ENCODE assay signal across 35 cellular contexts in genomic region chr12:112346194-112346593, GRCh38.
"Had no signal": no experiment of that assay in that cellular context is flagged by ENCODE, and none has a peak within 500 bp of the region (broad histone marks: within the 10 kb centered on the region; RNA-seq: fewer than 3 reads in every experiment).

No MANE protein-coding gene starts in this region.

- H3K36me3 ChIP-seq: breast epithelium, esophagus muscularis mucosa, left ventricle myocardium inferior, pancreas, prostate gland, sigmoid colon, upper lobe of right lung had no signal

- H3K27me3 Mint-ChIP-seq: activated naive CD8-positive, alpha-beta T cell treated with anti-CD3 and anti-CD28 coated beads, Interleukin-2, amount 50 U/mL, for 24 hours; central memory CD8-positive, alpha-beta T cell; dendritic cell treated with granulocyte-macrophage colony-stimulating factor and Interleukin-4, amounts not matched to agents 40 ng/mL and 50 ng/mL, for 4 days; naive thymus-derived CD4-positive, alpha-beta T cell; stimulated activated memory B cell treated with anti-CD40 and anti-IgM and Interleukin-4, amounts not matched to agents 10 μg/mL and 1 μg/mL and 100 μg/mL, for 72 hours; stimulated activated naive CD8-positive, alpha-beta T cell treated with anti-CD3 and anti-CD28 coated beads, Interleukin-15, amount 100 ng/mL, for 72 hours had no signal

- H3K4me3 Mint-ChIP-seq: activated naive CD8-positive, alpha-beta T cell treated with anti-CD3 and anti-CD28 coated beads, Interleukin-2, amount 50 U/mL, for 24 hours; activated T-helper 1 cell treated with anti-CD3 and anti-CD28 coated beads, Interleukin-12 subunit alpha, Interleukin-12 subunit beta, Interleukin-2, Interleukin-4 antibody, amounts not matched to agents 30 ng/mL and 10 ng/mL and 1 ng/mL, durations not matched to agents 14 hours and 24 hours and 36 hours; central memory CD8-positive, alpha-beta T cell; dendritic cell treated with granulocyte-macrophage colony-stimulating factor and Interleukin-4, amounts not matched to agents 40 ng/mL and 50 ng/mL, for 4 days; naive thymus-derived CD4-positive, alpha-beta T cell; neural crest cell; stimulated activated memory B cell treated with anti-CD40 and anti-IgM and Interleukin-4, amounts not matched to agents 10 μg/mL and 1 μg/mL and 100 μg/mL, for 72 hours; stimulated activated naive CD8-positive, alpha-beta T cell treated with anti-CD3 and anti-CD28 coated beads, Interleukin-15, amount 100 ng/mL, for 72 hours; T-helper 1 cell treated with Interleukin-12 subunit alpha and Interleukin-12 subunit beta and Interleukin-4 antibody, amounts not matched to agents 30 μg/mL and 1 μg/mL, for 36 hours had no signal

- ATAC-seq: activated CD4-positive, CD25-positive, alpha-beta regulatory T cell treated with anti-CD3 and anti-CD28 coated beads, Interleukin-2, amount 50 U/mL, for 24 hours; activated naive CD8-positive, alpha-beta T cell treated with anti-CD3 and anti-CD28 coated beads, Interleukin-2, amount 50 U/mL, for 24 hours; naive thymus-derived CD4-positive, alpha-beta T cell; pancreas; stimulated activated memory B cell treated with anti-CD40 and anti-IgM and Interleukin-4, amounts not matched to agents 10 μg/mL and 1 μg/mL and 100 μg/mL, for 72 hours; stimulated activated naive CD8-positive, alpha-beta T cell treated with anti-CD3 and anti-CD28 coated beads, Interleukin-15, amount 100 ng/mL, for 72 hours; upper lobe of right lung had no signal

- H3K27ac ChIP-seq: breast epithelium, esophagus muscularis mucosa, hepatocyte, left ventricle myocardium inferior, pancreas, prostate gland, sigmoid colon, upper lobe of right lung, VCaP had no signal

- H3K27ac Mint-ChIP-seq: activated naive CD8-positive, alpha-beta T cell treated with anti-CD3 and anti-CD28 coated beads, Interleukin-2, amount 50 U/mL, for 24 hours; activated T-helper 1 cell treated with anti-CD3 and anti-CD28 coated beads, Interleukin-12 subunit alpha, Interleukin-12 subunit beta, Interleukin-2, Interleukin-4 antibody, amounts not matched to agents 30 ng/mL and 10 ng/mL and 1 ng/mL, durations not matched to agents 14 hours and 24 hours and 36 hours; dendritic cell treated with granulocyte-macrophage colony-stimulating factor and Interleukin-4, amounts not matched to agents 40 ng/mL and 50 ng/mL, for 4 days; naive thymus-derived CD4-positive, alpha-beta T cell; stimulated activated memory B cell treated with anti-CD40 and anti-IgM and Interleukin-4, amounts not matched to agents 10 μg/mL and 1 μg/mL and 100 μg/mL, for 72 hours; stimulated activated naive CD8-positive, alpha-beta T cell treated with anti-CD3 and anti-CD28 coated beads, Interleukin-15, amount 100 ng/mL, for 72 hours; T-helper 1 cell treated with Interleukin-12 subunit alpha and Interleukin-12 subunit beta and Interleukin-4 antibody, amounts not matched to agents 30 μg/mL and 1 μg/mL, for 36 hours had no signal

- H2AFZ ChIP-seq: hepatocyte had no signal

- H3K27me3 ChIP-seq: breast epithelium, esophagus muscularis mucosa, hepatocyte, pancreas, sigmoid colon, upper lobe of right lung had no signal

- H3K4me1 ChIP-seq: breast epithelium, prostate gland, upper lobe of right lung had no signal

- H3K4me3 ChIP-seq: breast epithelium, esophagus muscularis mucosa, hepatocyte, left ventricle myocardium inferior, lung, pancreas, prostate gland, sigmoid colon, upper lobe of right lung had no signal

- H3K4me2 ChIP-seq: hepatocyte had no signal

- H3K9me3 Mint-ChIP-seq: activated naive CD8-positive, alpha-beta T cell treated with anti-CD3 and anti-CD28 coated beads, Interleukin-2, amount 50 U/mL, for 24 hours; activated T-helper 1 cell treated with anti-CD3 and anti-CD28 coated beads, Interleukin-12 subunit alpha, Interleukin-12 subunit beta, Interleukin-2, Interleukin-4 antibody, amounts not matched to agents 30 ng/mL and 10 ng/mL and 1 ng/mL, durations not matched to agents 14 hours and 24 hours and 36 hours; central memory CD8-positive, alpha-beta T cell; dendritic cell treated with granulocyte-macrophage colony-stimulating factor and Interleukin-4, amounts not matched to agents 40 ng/mL and 50 ng/mL, for 4 days; naive thymus-derived CD4-positive, alpha-beta T cell; neural crest cell; stimulated activated memory B cell treated with anti-CD40 and anti-IgM and Interleukin-4, amounts not matched to agents 10 μg/mL and 1 μg/mL and 100 μg/mL, for 72 hours; stimulated activated naive CD8-positive, alpha-beta T cell treated with anti-CD3 and anti-CD28 coated beads, Interleukin-15, amount 100 ng/mL, for 72 hours; T-helper 1 cell treated with Interleukin-12 subunit alpha and Interleukin-12 subunit beta and Interleukin-4 antibody, amounts not matched to agents 30 μg/mL and 1 μg/mL, for 36 hours had no signal

- H3K9me3 ChIP-seq: breast epithelium, esophagus muscularis mucosa, left ventricle myocardium inferior, pancreas, prostate gland, sigmoid colon, upper lobe of right lung had no signal

- DNase-seq: activated CD4-positive, alpha-beta T cell treated with anti-CD3 and anti-CD28 coated beads for 48 hours; activated CD4-positive, alpha-beta T cell treated with anti-CD3 and anti-CD28 coated beads, Interleukin-2, amount 50 U/mL, for 48 hours; activated CD8-positive, alpha-beta memory T cell treated with anti-CD3 and anti-CD28 coated beads for 24 hours; activated gamma-delta T cell; activated naive CD4-positive, alpha-beta T cell treated with anti-CD3 and anti-CD28 coated beads, Interleukin-2, amount 50 U/mL, for 16 hours; activated naive CD8-positive, alpha-beta T cell treated with anti-CD3 and anti-CD28 coated beads, Interleukin-2, amount 50 U/mL, for 24 hours; amygdala; left ventricle myocardium inferior; naive thymus-derived CD4-positive, alpha-beta T cell; nucleus accumbens; pancreas; retina; sigmoid colon; small intestine; stimulated activated CD4-positive, alpha-beta T cell treated with anti-CD3 and anti-CD28 coated beads, Interleukin-1b, Interleukin-23, amount 100 ng/mL, for 48 hours; stimulated activated CD4-positive, alpha-beta T cell treated with anti-CD3 and anti-CD28 coated beads, Interleukin-4, amount 100 ng/mL, for 4 hours; stimulated activated CD8-positive, alpha-beta memory T cell treated with anti-CD3 and anti-CD28 coated beads, Interleukin-4, amount 100 ng/mL, for 48 hours; stimulated activated naive CD8-positive, alpha-beta T cell treated with anti-CD3 and anti-CD28 coated beads, Interleukin-15, amount 100 ng/mL, for 72 hours; substantia nigra; SW 1271; T-helper 9 cell; upper lobe of right lung had no signal
